Comparison of ENCODE assay signal across 21 cellular contexts in genomic region chr1:208212893-208213292, GRCh38.
"Had no signal": no experiment of that assay in that cellular context is flagged by ENCODE, and none has a peak within 500 bp of the region (broad histone marks: within the 10 kb centered on the region; RNA-seq: fewer than 3 reads in every experiment).

No MANE protein-coding gene starts in this region.

- H3K27ac Mint-ChIP-seq: activated B cell treated with CpG ODN at 0.5 μM for 24 hours; activated CD8-positive, alpha-beta T cell treated with anti-CD3 and anti-CD28 coated beads for 36 hours; activated naive CD8-positive, alpha-beta T cell treated with anti-CD3 and anti-CD28 coated beads, Interleukin-2, amount 10 ng/mL, durations not matched to agents 7 days and 5 days; activated T-helper 17 cell treated with anti-CD3 and anti-CD28 coated beads, Interleukin-2, amount 50 U/mL, for 72 hours; memory B cell; stimulated activated memory B cell treated with anti-CD40 and anti-IgM and Interleukin-4, amounts not matched to agents 10 μg/mL and 1 μg/mL and 100 μg/mL, for 72 hours had no signal

- H3K4me3 ChIP-seq: cardiac muscle cell, mucosa of descending colon, neural progenitor cell, prostate gland, right atrium auricular region, vagina had no signal

- DNase-seq: activated B cell treated with CpG ODN at 0.5 μM for 24 hours; activated CD4-positive, alpha-beta T cell treated with anti-CD3 and anti-CD28 coated beads for 48 hours; activated CD8-positive, alpha-beta T cell treated with anti-CD3 and anti-CD28 coated beads for 36 hours; activated naive CD4-positive, alpha-beta T cell treated with Interleukin-2 at 50 U/mL for 16 hours; activated naive CD8-positive, alpha-beta T cell treated with anti-CD3 and anti-CD28 coated beads, Interleukin-2, amount 10 ng/mL, durations not matched to agents 7 days and 5 days; activated T-cell treated with anti-CD3 and anti-CD28 coated beads, Interleukin-2, amount 50 U/mL, for 1 hour; amygdala; effector CD8-positive, alpha-beta T cell; hippocampal formation; mucosa of descending colon; naive B cell; stimulated activated CD4-positive, alpha-beta T cell treated with anti-CD3 and anti-CD28 coated beads, Interleukin-4, amount 100 ng/mL, for 24 hours had no signal

- H3K27me3 ChIP-seq: cardiac muscle cell, neural progenitor cell, right atrium auricular region, vagina had no signal

- H3K36me3 ChIP-seq: neural progenitor cell, prostate gland had no signal

- H3K9ac ChIP-seq: neural progenitor cell had no signal

- H3K9me3 Mint-ChIP-seq: activated B cell treated with CpG ODN at 0.5 μM for 24 hours; activated CD8-positive, alpha-beta T cell treated with anti-CD3 and anti-CD28 coated beads for 36 hours; activated naive CD8-positive, alpha-beta T cell treated with anti-CD3 and anti-CD28 coated beads, Interleukin-2, amount 10 ng/mL, durations not matched to agents 7 days and 5 days; activated T-helper 17 cell treated with anti-CD3 and anti-CD28 coated beads, Interleukin-2, amount 50 U/mL, for 72 hours; dendritic cell treated with granulocyte-macrophage colony-stimulating factor and Interleukin-4, amounts not matched to agents 40 ng/mL and 50 ng/mL, for 4 days; neural progenitor cell had no signal

- H3K4me1 Mint-ChIP-seq: activated B cell treated with CpG ODN at 0.5 μM for 24 hours; activated T-helper 17 cell treated with anti-CD3 and anti-CD28 coated beads, Interleukin-2, amount 50 U/mL, for 72 hours; memory B cell; naive B cell; stimulated activated memory B cell treated with anti-CD40 and anti-IgM and Interleukin-4, amounts not matched to agents 10 μg/mL and 1 μg/mL and 100 μg/mL, for 72 hours had no signal

- H3K4me3 Mint-ChIP-seq: activated B cell treated with CpG ODN at 0.5 μM for 24 hours; activated CD8-positive, alpha-beta T cell treated with anti-CD3 and anti-CD28 coated beads for 36 hours; activated naive CD8-positive, alpha-beta T cell treated with anti-CD3 and anti-CD28 coated beads, Interleukin-2, amount 10 ng/mL, durations not matched to agents 7 days and 5 days; activated T-helper 17 cell treated with anti-CD3 and anti-CD28 coated beads, Interleukin-2, amount 50 U/mL, for 72 hours; memory B cell; neural progenitor cell; stimulated activated memory B cell treated with anti-CD40 and anti-IgM and Interleukin-4, amounts not matched to agents 10 μg/mL and 1 μg/mL and 100 μg/mL, for 72 hours had no signal

- ATAC-seq: activated CD8-positive, alpha-beta T cell treated with anti-CD3 and anti-CD28 coated beads for 36 hours; activated T-helper 17 cell treated with anti-CD3 and anti-CD28 coated beads, Interleukin-2, amount 50 U/mL, for 72 hours; mucosa of descending colon; stimulated activated memory B cell treated with anti-CD40 and anti-IgM and Interleukin-4, amounts not matched to agents 10 μg/mL and 1 μg/mL and 100 μg/mL, for 72 hours had no signal

- H2AFZ ChIP-seq: neural progenitor cell had no signal

- H3K36me3 Mint-ChIP-seq: activated naive CD8-positive, alpha-beta T cell treated with anti-CD3 and anti-CD28 coated beads, Interleukin-2, amount 10 ng/mL, durations not matched to agents 7 days and 5 days; stimulated activated memory B cell treated with anti-CD40 and anti-IgM and Interleukin-4, amounts not matched to agents 10 μg/mL and 1 μg/mL and 100 μg/mL, for 72 hours had no signal

- H3K27ac ChIP-seq: cardiac muscle cell, neural progenitor cell, prostate gland, vagina had no signal

- H3K4me2 ChIP-seq: neural progenitor cell had no signal

- H3K9me3 ChIP-seq: mucosa of descending colon, prostate gland, right atrium auricular region, vagina had no signal
